ENCODE assay signal across 2 cellular contexts in the genomic region with DNA sequence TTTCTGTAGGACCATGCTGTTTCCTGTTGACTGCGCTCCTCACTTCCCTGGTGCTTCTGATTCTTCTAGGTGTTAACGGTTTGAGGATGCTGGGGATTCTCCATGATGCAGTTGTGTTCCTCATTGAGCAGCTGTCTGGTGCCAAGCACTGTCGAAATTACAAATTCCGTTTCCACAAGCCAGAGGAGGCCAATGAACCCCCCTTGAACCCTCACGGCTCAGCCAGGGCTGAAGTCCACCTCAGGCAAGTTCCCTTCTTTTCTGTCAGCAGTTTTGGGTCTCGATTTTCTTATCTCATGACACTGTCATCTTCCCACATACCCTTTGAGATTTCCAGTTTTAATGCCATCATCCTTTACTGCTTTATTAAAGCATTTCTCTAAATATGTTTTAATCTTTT.
TF ChIP-seq lines count a peak whose summit lies in the region.

No MANE protein-coding gene starts in this region.

TF ChIP-seq in liver, 16 proteins besides CTCF, POLR2A, EP300 and RAD21:
- TF ChIP-seq FOXA1 (IDR thresholded peaks at IDR 0.05) = no peak
- no peak for TF ChIP-seq ZBTB33 (IDR thresholded peaks at IDR 0.05)
- TF ChIP-seq SP1 (IDR thresholded peaks at IDR 0.05) = peak; percentile 94
- peak; percentile 97 to 99 for TF ChIP-seq RXRA (IDR thresholded peaks at IDR 0.05)
- TF ChIP-seq, protein P1, sequence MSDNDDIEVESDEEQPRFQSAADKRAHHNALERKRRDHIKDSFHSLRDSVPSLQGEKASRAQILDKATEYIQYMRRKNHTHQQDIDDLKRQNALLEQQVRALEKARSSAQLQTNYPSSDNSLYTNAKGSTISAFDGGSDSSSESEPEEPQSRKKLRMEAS (IDR thresholded peaks at IDR 0.05) = peak; percentile 41
- peak; percentile 89 for TF ChIP-seq HNF4G (IDR thresholded peaks at IDR 0.05)
- peak; percentile 91 to 96 for TF ChIP-seq HNF4A (conservative IDR thresholded peaks at IDR 0.05)
- peak; percentile 56 for TF ChIP-seq YY1 (IDR thresholded peaks at IDR 0.05)
- TF ChIP-seq ATF3 (IDR thresholded peaks at IDR 0.05) = no peak
- TF ChIP-seq JUND (IDR thresholded peaks at IDR 0.05) = peak; percentile 50 to 54
- TF ChIP-seq EGR1 (IDR thresholded peaks at IDR 0.05; ENCODE audit: low read depth in 2 of 2) = peak in 1 of 2 donors; percentile 47
- TF ChIP-seq NR2F2 (IDR thresholded peaks at IDR 0.05) = no peak
- TF ChIP-seq GABPA (IDR thresholded peaks at IDR 0.05 in 1 of 2, conservative IDR thresholded peaks at IDR 0.05 in 1 of 2) = peak in 1 of 2 donors; percentile 49
- no peak for TF ChIP-seq TAF1 (conservative IDR thresholded peaks at IDR 0.05)
- no peak for TF ChIP-seq REST (IDR thresholded peaks at IDR 0.05)
- no peak for TF ChIP-seq FOXA2 (IDR thresholded peaks at IDR 0.05)

TF ChIP-seq in HepG2, 621 proteins besides CTCF, POLR2A, EP300 and RAD21:
- TF ChIP-seq SUZ12 (IDR thresholded peaks at IDR 0.05; ENCODE audit: low read depth, low read length) = no peak
- no peak for TF ChIP-seq ZBTB7A (CRISPR knock-in tag; IDR thresholded peaks at IDR 0.05)
- TF ChIP-seq MED13 (CRISPR knock-in tag; IDR thresholded peaks at IDR 0.05) = no peak
- TF ChIP-seq ZNF136 (CRISPR knock-in tag; IDR thresholded peaks at IDR 0.05; ENCODE audit: low read depth) = no peak
- TF ChIP-seq, protein P2, sequence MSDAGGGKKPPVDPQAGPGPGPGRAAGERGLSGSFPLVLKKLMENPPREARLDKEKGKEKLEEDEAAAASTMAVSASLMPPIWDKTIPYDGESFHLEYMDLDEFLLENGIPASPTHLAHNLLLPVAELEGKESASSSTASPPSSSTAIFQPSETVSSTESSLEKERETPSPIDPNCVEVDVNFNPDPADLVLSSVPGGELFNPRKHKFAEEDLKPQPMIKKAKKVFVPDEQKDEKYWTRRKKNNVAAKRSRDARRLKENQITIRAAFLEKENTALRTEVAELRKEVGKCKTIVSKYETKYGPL (CRISPR knock-in tag; IDR thresholded peaks at IDR 0.05) = no peak
- TF ChIP-seq ZNF614 (CRISPR knock-in tag; IDR thresholded peaks at IDR 0.05; ENCODE audit: borderline replicate concordance) = no peak
- TF ChIP-seq ZNF761 (CRISPR knock-in tag; conservative IDR thresholded peaks at IDR 0.05) = no peak
- TF ChIP-seq, protein P3, sequence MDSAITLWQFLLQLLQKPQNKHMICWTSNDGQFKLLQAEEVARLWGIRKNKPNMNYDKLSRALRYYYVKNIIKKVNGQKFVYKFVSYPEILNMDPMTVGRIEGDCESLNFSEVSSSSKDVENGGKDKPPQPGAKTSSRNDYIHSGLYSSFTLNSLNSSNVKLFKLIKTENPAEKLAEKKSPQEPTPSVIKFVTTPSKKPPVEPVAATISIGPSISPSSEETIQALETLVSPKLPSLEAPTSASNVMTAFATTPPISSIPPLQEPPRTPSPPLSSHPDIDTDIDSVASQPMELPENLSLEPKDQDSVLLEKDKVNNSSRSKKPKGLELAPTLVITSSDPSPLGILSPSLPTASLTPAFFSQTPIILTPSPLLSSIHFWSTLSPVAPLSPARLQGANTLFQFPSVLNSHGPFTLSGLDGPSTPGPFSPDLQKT (CRISPR knock-in tag; IDR thresholded peaks at IDR 0.05; ENCODE audit: borderline replicate concordance) = no peak
- no peak for TF ChIP-seq ZNF678 (CRISPR knock-in tag; IDR thresholded peaks at IDR 0.05)
- no peak for TF ChIP-seq IRF9 (CRISPR knock-in tag; IDR thresholded peaks at IDR 0.05; ENCODE audit: borderline replicate concordance)
- TF ChIP-seq, protein P4, sequence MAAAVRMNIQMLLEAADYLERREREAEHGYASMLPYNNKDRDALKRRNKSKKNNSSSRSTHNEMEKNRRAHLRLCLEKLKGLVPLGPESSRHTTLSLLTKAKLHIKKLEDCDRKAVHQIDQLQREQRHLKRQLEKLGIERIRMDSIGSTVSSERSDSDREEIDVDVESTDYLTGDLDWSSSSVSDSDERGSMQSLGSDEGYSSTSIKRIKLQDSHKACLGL (CRISPR knock-in tag; IDR thresholded peaks at IDR 0.05) = no peak
- no peak for TF ChIP-seq SYNCRIP (IDR thresholded peaks at IDR 0.05; ENCODE audit: insufficient read depth, low read depth, low read length)
- TF ChIP-seq, protein P5, sequence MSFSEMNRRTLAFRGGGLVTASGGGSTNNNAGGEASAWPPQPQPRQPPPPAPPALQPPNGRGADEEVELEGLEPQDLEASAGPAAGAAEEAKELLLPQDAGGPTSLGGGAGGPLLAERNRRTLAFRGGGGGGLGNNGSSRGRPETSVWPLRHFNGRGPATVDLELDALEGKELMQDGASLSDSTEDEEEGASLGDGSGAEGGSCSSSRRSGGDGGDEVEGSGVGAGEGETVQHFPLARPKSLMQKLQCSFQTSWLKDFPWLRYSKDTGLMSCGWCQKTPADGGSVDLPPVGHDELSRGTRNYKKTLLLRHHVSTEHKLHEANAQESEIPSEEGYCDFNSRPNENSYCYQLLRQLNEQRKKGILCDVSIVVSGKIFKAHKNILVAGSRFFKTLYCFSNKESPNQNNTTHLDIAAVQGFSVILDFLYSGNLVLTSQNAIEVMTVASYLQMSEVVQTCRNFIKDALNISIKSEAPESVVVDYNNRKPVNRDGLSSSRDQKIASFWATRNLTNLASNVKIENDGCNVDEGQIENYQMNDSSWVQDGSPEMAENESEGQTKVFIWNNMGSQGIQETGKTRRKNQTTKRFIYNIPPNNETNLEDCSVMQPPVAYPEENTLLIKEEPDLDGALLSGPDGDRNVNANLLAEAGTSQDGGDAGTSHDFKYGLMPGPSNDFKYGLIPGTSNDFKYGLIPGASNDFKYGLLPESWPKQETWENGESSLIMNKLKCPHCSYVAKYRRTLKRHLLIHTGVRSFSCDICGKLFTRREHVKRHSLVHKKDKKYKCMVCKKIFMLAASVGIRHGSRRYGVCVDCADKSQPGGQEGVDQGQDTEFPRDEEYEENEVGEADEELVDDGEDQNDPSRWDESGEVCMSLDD (CRISPR knock-in tag; IDR thresholded peaks at IDR 0.05; ENCODE audit: borderline replicate concordance) = no peak
- TF ChIP-seq, protein P6, sequence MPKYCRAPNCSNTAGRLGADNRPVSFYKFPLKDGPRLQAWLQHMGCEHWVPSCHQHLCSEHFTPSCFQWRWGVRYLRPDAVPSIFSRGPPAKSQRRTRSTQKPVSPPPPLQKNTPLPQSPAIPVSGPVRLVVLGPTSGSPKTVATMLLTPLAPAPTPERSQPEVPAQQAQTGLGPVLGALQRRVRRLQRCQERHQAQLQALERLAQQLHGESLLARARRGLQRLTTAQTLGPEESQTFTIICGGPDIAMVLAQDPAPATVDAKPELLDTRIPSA (CRISPR knock-in tag; IDR thresholded peaks at IDR 0.05; ENCODE audit: borderline replicate concordance) = no peak
- no peak for TF ChIP-seq STAG1 (CRISPR knock-in tag; IDR thresholded peaks at IDR 0.05)
- TF ChIP-seq ZNF207 (IDR thresholded peaks at IDR 0.05; ENCODE audit: borderline replicate concordance) = no peak
